In the genomic region with DNA sequence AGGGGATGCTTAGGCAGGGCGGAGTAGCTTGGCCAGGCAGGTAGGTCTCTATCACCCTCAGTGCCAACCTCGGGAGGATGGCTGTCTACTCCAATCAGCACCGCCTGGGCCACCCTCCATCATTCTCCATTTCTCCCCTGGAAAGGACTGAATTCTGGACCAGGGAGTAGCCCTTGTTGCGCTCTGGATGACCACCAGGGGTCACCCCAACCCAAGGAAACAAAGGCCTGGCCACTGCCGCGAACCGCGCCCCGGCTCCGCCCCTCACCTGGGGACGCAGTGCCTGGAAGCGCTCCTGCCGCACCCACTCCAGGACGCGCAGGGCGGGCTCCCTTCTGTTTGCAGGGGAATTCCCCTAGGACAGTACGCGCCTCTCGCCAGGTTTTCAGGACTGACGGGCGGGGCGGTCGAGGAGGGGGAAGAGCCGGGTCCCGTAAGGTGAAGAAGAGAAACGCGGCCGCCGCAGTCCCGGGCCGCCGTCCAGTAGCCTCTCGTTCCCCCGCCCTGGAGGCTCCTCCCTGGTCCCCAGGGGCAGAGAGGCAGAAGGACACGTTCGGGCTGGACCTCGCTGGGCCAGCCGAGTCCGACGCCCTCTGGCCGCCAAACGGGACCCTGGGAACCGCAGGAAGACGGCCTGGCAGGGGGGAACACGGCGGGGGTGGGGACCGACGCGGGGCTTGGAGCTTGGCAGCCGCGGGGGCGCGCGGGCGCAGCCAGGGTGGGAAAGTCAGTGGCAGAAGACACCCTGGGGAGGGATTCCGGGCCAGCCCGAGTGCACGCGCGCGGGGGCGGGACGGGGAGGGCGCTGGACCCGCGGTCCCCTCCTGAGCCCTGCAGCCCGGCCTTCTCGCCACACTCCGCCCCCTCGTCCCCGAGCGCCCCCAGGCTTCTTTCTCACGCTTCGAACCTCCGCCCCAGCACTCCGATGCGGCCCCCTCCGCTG, we compare ENCODE assay signal across 8 cellular contexts.
DNase-seq lines count a peak whose midpoint lies in the region; ATAC-seq and TF ChIP-seq lines count a peak whose summit lies in the region.

No MANE protein-coding gene starts in this region.

- peak; percentile 71 for ATAC-seq in GM18511 (IDR thresholded peaks at IDR 0.05; ENCODE audit: unreplicated experiment)
- ATAC-seq in HG03108 (IDR thresholded peaks at IDR 0.05; ENCODE audit: unreplicated experiment), result peak; percentile 69

- H3K27ac ChIP-seq in 22Rv1 (no peak overlapping the region), cingulate gyrus (ENCODE audit: low read depth, low read length) (peak overlapping the region; percentile 49)

- DNase-seq in NCI-H446 (lab: John Stamatoyannopoulos, UW) (peak; percentile 56 to 80), left kidney (ENCODE audit: low read depth, low spot score) (peak; percentile 92)
- peak; percentile 85 to 89 for DNase-seq in activated CD4-positive, alpha-beta T cell treated with anti-CD3 and anti-CD28 coated beads for 4 hours
- DNase-seq in stimulated activated CD4-positive, alpha-beta T cell treated with anti-CD3 and anti-CD28 coated beads, Interleukin-1b, Interleukin-23, amount 100 ng/mL, for 24 hours (ENCODE audit: low read depth in 4 of 4, low spot score in 1 of 4), result peak; percentile 77 to 90 (median 82)

- TF ChIP-seq CTCF in 22Rv1 (IDR thresholded peaks at IDR 0.05), result peak; percentile 83
